In the genomic region with DNA sequence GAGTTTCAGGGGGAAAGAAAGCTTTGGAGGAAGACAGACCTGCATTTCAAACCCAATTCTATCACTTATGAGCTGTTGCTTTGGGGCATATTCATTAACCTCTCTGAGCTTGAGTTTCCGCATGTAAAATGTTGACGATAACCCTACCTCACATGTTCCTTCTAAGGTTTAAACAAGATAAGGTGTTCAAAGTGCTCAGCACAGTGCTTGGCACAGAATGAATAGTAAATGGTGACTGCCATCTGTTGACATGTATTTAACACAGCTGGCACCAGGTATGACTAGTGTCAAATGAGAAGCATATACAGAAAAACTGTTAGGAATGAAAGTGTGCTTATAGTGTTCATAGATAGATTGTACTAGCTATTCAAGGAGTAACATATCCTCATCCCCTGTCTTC, we compare ENCODE assay signal across 22 cellular contexts.
"Had no signal": no experiment of that assay in that cellular context is flagged by ENCODE, and none has a peak within 500 bp of the region (broad histone marks: within the 10 kb centered on the region; RNA-seq: fewer than 3 reads in every experiment).

No MANE protein-coding gene starts in this region.

- H3K4me3 Mint-ChIP-seq: mesothelial cell of epicardium had no signal

- H3K4me1 ChIP-seq: colonic mucosa, foreskin keratinocyte, gastroesophageal sphincter had no signal

- DNase-seq: colonic mucosa; cortex of kidney; dermis blood vessel endothelial cell; dorsolateral prefrontal cortex; effector CD4-positive, alpha-beta T cell; effector memory CD4-positive, alpha-beta T cell; foreskin keratinocyte; heart right ventricle; hippocampal formation; left cardiac atrium; left lung; left ventricle myocardium superior; lower lobe of right lung; mesenchymal stem cell; mucosa of descending colon had no signal

- H3K27ac ChIP-seq: colonic mucosa, dorsolateral prefrontal cortex, esophagus muscularis mucosa, foreskin keratinocyte, gastroesophageal sphincter, heart right ventricle, left lung, lower lobe of right lung had no signal

- H3K27ac Mint-ChIP-seq: mesothelial cell of epicardium had no signal

- H3K9me3 Mint-ChIP-seq: mesothelial cell of epicardium had no signal

- H3K4me3 ChIP-seq: colonic mucosa, dorsolateral prefrontal cortex, esophagus muscularis mucosa, gastroesophageal sphincter, heart right ventricle, left lung, lower lobe of right lung, mucosa of descending colon had no signal

- FAIRE-seq: endothelial cell of umbilical vein, frontal cortex, islet of Langerhans, keratinocyte had no signal

- H3K36me3 Mint-ChIP-seq: mesothelial cell of epicardium had no signal

- H3K9me3 ChIP-seq: colonic mucosa, esophagus muscularis mucosa, gastroesophageal sphincter, heart right ventricle, left lung, lower lobe of right lung, mucosa of descending colon had no signal

- H3K27me3 ChIP-seq: colonic mucosa, esophagus muscularis mucosa, foreskin keratinocyte, gastroesophageal sphincter, heart right ventricle, left lung had no signal

- ATAC-seq: foreskin keratinocyte, gastroesophageal sphincter, left cardiac atrium, lower lobe of right lung, mucosa of descending colon had no signal

- H3K36me3 ChIP-seq: colonic mucosa, esophagus muscularis mucosa, gastroesophageal sphincter, heart right ventricle, left lung, lower lobe of right lung had no signal
